ENCODE assay signal across 8 cellular contexts in genomic region chr5:126808619-126809018, GRCh38. TPM values are rescaled to one million over a fixed set of nuclear protein-coding genes. Genes with fewer than 3 reads are reported as not detected.
DNase-seq lines count a peak whose midpoint lies in the region; ATAC-seq and TF ChIP-seq lines count a peak whose summit lies in the region.

No MANE protein-coding gene starts in this region.

- WGBS in esophagus muscularis mucosa, result 45% methylated on average over 4 of the region's 4 CpGs
- 43 to 57% (median 46%) methylated on average over 4 of the region's 4 CpGs for WGBS in psoas muscle, 3 donors

- no peaks in the 10 kb centered on the region for H3K9me3 ChIP-seq in Panc1 (ENCODE audit: control insufficient read depth, insufficient read depth, low read depth, low read length)
- no peaks in the 10 kb centered on the region for H3K9me3 ChIP-seq in esophagus muscularis mucosa
- no peaks in the 10 kb centered on the region for H3K9me3 ChIP-seq in psoas muscle

- POLR2A ChIA-PET in Panc1 (lab: Charles Lee), result interaction anchor here (0.6 kb wide), 1 partner anchor 199 kb away, joined by 3 read pairs; no protein-coding TSS in a partner anchor

- TF ChIP-seq EP300 in esophagus muscularis mucosa (IDR thresholded peaks at IDR 0.05), result no peak

- peak; percentile 73 for TF ChIP-seq CTCF in Panc1 (IDR thresholded peaks at IDR 0.05)
- peak; percentile 44 to 57 (median 48) for TF ChIP-seq CTCF in esophagus muscularis mucosa (IDR thresholded peaks at IDR 0.05)
- TF ChIP-seq CTCF in psoas muscle (IDR thresholded peaks at IDR 0.05), result peak; percentile 46

- DNase-seq in NCI-H1694 treated with DMSO at 0.1 percent for 48 hours (lab: John Stamatoyannopoulos, UW) (peak; percentile 6), NCI-H1694 (lab: John Stamatoyannopoulos, UW) (no peak), Panc1 (ENCODE audit: low read depth, low spot score) (no peak), esophagus muscularis mucosa (ENCODE audit: extremely low spot score) (no peak), psoas muscle (no peak), T1000 (lab: John Stamatoyannopoulos, UW) (no peak), HK-2 (ENCODE audit: unreplicated experiment) (no peak)

- H3K27ac ChIP-seq in Panc1 (ENCODE audit: low read length), result no peak overlapping the region
- H3K27ac ChIP-seq in esophagus muscularis mucosa (replicated peaks in 1 of 4), result no peak overlapping the region
- no peak overlapping the region for H3K27ac ChIP-seq in psoas muscle

- CTCF ChIA-PET in Panc1 (lab: Charles Lee), result interaction anchor here (0.6 to 0.7 kb wide), 2 partner anchors 10 to 21 kb away, joined by 3 read pairs; no protein-coding TSS in a partner anchor

- H3K36me3 ChIP-seq in Panc1 (ENCODE audit: control insufficient read depth, insufficient read depth, low read length), result peaks cover 41% of the 10 kb centered on the region
- no peaks in the 10 kb centered on the region for H3K36me3 ChIP-seq in esophagus muscularis mucosa
- peaks cover 0 to 12% of the 10 kb centered on the region in 2 donors for H3K36me3 ChIP-seq in psoas muscle (ENCODE audit: insufficient read depth in 1 of 2, low read depth in 1 of 2)

- H3K4me3 ChIP-seq in Panc1 (ENCODE audit: low read depth in 2 of 2, low read length in 2 of 2), result no peak overlapping the region
- H3K4me3 ChIP-seq in esophagus muscularis mucosa, result no peak overlapping the region
- H3K4me3 ChIP-seq in psoas muscle, result no peak overlapping the region

- no peak for TF ChIP-seq POLR2A in esophagus muscularis mucosa (IDR thresholded peaks at IDR 0.05; ENCODE audit: low read depth)

- intact Hi-C loops in Panc1 (cut with micrococcal nuclease; ENCODE audit: unreplicated experiment) (no loop called here), esophagus muscularis mucosa (cut with DNase I) (no loop called here), psoas muscle (cut with DNase I) (no loop called here)

- in situ Hi-C loops in Panc1 (cut with HindIII; ENCODE audit: low pct_unique_long_range_greater_than_20kb, low sequenced_read_pairs), result no loop called here

- BruUV-seq in Panc1 (replicated peaks; lab: Mats Ljungman, UMichigan), result no TSS peak

- H3K4me1 ChIP-seq in Panc1 (ENCODE audit: control insufficient read depth, insufficient read depth, low read length) (no peaks in the 10 kb centered on the region), esophagus muscularis mucosa (no peaks in the 10 kb centered on the region), psoas muscle (no peaks in the 10 kb centered on the region)

- H3K27me3 ChIP-seq in Panc1 (ENCODE audit: control insufficient read depth, insufficient read depth, low read length) (no peaks in the 10 kb centered on the region), esophagus muscularis mucosa (no peaks in the 10 kb centered on the region), psoas muscle (ENCODE audit: insufficient read depth in 3 of 3, low read length in 2 of 3) (no peaks in the 10 kb centered on the region)

- ATAC-seq in GM21723 (IDR thresholded peaks at IDR 0.05; ENCODE audit: unreplicated experiment), result peak; percentile 60
- peak; percentile 79 for ATAC-seq in Panc1
- ATAC-seq in psoas muscle, result peak in 1 of 4 donors; percentile 56

RNA-seq across cellular contexts. Expression of gene LMNB1, which starts 31.7 kb away (rescaled TPM):
- total RNA-seq in Panc1 (2021; ENCODE audit: unreplicated experiment), result 122 TPM
- 89.1 TPM for polyA plus RNA-seq in Panc1 (2012; ENCODE audit: insufficient read length)
- 10 to 100 TPM in 1 of 4 donors, 1 to 10 TPM in 3; 1.4 to 17.7 (median 2.4) TPM for total RNA-seq in esophagus muscularis mucosa
- total RNA-seq in psoas muscle, result 1 to 10 TPM; 1.4 to 4.1 (median 2.1) TPM
- polyA plus RNA-seq in psoas muscle, result 1 to 10 TPM in 1 of 3 donors, under 1 TPM in 2; 0.66 to 1.0 (median 0.72) TPM
